Comparison of ENCODE assay signal across 6 cellular contexts in genomic region chr11:118998388-118998717, GRCh38. TPM values are rescaled to one million over a fixed set of nuclear protein-coding genes. Genes with fewer than 3 reads are reported as not detected.
DNase-seq lines count a peak whose midpoint lies in the region; ATAC-seq and TF ChIP-seq lines count a peak whose summit lies in the region.

No MANE protein-coding gene starts in this region.

- H3K27me3 ChIP-seq in BJ (ENCODE audit: control insufficient read depth, insufficient read depth, low read length), result no peaks in the 10 kb centered on the region
- H3K27me3 ChIP-seq in rectal smooth muscle tissue (ENCODE audit: control insufficient read depth, insufficient read depth, low read length), result no peaks in the 10 kb centered on the region

- H3K27ac ChIP-seq in rectal smooth muscle tissue (ENCODE audit: low read depth, low read length), result peak overlapping the region; percentile 86

- peak overlapping the region; percentile 80 for H3K4me3 ChIP-seq in BJ (ENCODE audit: low read depth, low read length)
- H3K4me3 ChIP-seq in rectal smooth muscle tissue (ENCODE audit: low read length), result peak overlapping the region; percentile 81

- H3K36me3 ChIP-seq in BJ (ENCODE audit: control insufficient read depth, insufficient read depth, low read length) (no peaks in the 10 kb centered on the region; the same call in 1 of the 2 replicates), rectal smooth muscle tissue (ENCODE audit: control insufficient read depth, insufficient read depth, low read length) (peaks cover 4% of the 10 kb centered on the region)

- POLR2A ChIA-PET in BJ (lab: Charles Lee), result interaction anchor here (0.6 kb wide), 1 partner anchor 20 kb away, joined by 3 read pairs; no protein-coding TSS in a partner anchor

- CTCF ChIA-PET in BJ (lab: Yijun Ruan, JAX), result interaction anchor here (1.1 to 1.4 kb wide), 3 partner anchors 15 to 71 kb away, joined by 3 read pairs; no protein-coding TSS in a partner anchor

- peak overlapping the region; percentile 95 for H3K9ac ChIP-seq in rectal smooth muscle tissue (ENCODE audit: low read length)

- TF ChIP-seq CTCF in BJ (IDR thresholded peaks at IDR 0.05; ENCODE audit: insufficient read depth, low read depth, low read length), result no peak

- no peak for DNase-seq in BJ (ENCODE audit: low read depth)
- peak; percentile 22 for DNase-seq in dermis blood vessel endothelial cell
- DNase-seq in NCI-H1694 (lab: John Stamatoyannopoulos, UW), result no peak

- H3K4me1 ChIP-seq in rectal smooth muscle tissue (ENCODE audit: control insufficient read depth, insufficient read depth, low read length), result peaks cover 9% of the 10 kb centered on the region

- ATAC-seq in HG03342 (IDR thresholded peaks at IDR 0.05; ENCODE audit: unreplicated experiment) (peak; percentile 18), GM18861 (IDR thresholded peaks at IDR 0.05; ENCODE audit: unreplicated experiment) (no peak)

RNA-seq across cellular contexts. Expression of gene CENATAC, which starts 0.4 kb away (rescaled TPM):
- polyA plus RNA-seq in BJ (2011; rRNA removed), result 10.5 and 12.0 TPM in 2 replicates
- 5.1 and 5.4 TPM in 2 replicates for polyA minus RNA-seq in BJ (2011; rRNA and poly(A)+ RNA removed)
- total RNA-seq in dermis blood vessel endothelial cell, result 9.7 and 21.6 TPM in 2 replicates

RNA-seq across cellular contexts. Expression of gene RPS25, which starts 19.8 kb away (rescaled TPM):
- 351 and 799 TPM in 2 replicates for polyA plus RNA-seq in BJ (2011; rRNA removed)
- polyA minus RNA-seq in BJ (2011; rRNA and poly(A)+ RNA removed), result 30.1 and 37.8 TPM in 2 replicates
- 1,092 and 1,791 TPM in 2 replicates for total RNA-seq in dermis blood vessel endothelial cell

RNA-seq across cellular contexts. Expression of gene TRAPPC4, which starts 20.2 kb away (rescaled TPM):
- polyA plus RNA-seq in BJ (2011; rRNA removed), result 167 and 211 TPM in 2 replicates
- polyA minus RNA-seq in BJ (2011; rRNA and poly(A)+ RNA removed), result 52.3 and 72.6 TPM in 2 replicates
- total RNA-seq in dermis blood vessel endothelial cell, result 90.2 and 116 TPM in 2 replicates

RNA-seq across cellular contexts. Expression of gene FOXR1, which starts 26.8 kb away (rescaled TPM):
- polyA plus RNA-seq in BJ (2011; rRNA removed), result not detected in 2 replicates
- polyA minus RNA-seq in BJ (2011; rRNA and poly(A)+ RNA removed), result not detected in 2 replicates
- not detected in 2 replicates for total RNA-seq in dermis blood vessel endothelial cell

RNA-seq across cellular contexts. Expression of gene SLC37A4, which starts 32.3 kb away (rescaled TPM):
- polyA plus RNA-seq in BJ (2011; rRNA removed), result 14.1 and 21.4 TPM in 2 replicates
- polyA minus RNA-seq in BJ (2011; rRNA and poly(A)+ RNA removed), result 10.4 and 18.2 TPM in 2 replicates
- total RNA-seq in dermis blood vessel endothelial cell, result 18.4 and 27.3 TPM in 2 replicates
